Comparison of ENCODE assay signal across 8 cellular contexts in the genomic region with DNA sequence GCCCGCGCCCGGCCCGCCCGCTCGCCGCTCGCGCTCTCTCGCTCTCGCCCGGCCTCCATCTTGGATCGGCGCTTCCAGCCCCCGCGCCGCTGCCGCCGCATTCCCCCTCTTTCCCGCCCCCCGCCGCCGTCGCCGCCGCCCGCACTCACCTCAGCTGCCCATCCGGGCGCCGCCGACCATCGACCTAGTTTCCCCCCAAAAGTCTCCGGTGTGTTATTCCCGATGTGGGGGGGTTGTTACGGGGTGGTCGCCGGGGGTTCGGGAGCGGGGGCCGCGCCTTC. TPM values are rescaled to one million over a fixed set of nuclear protein-coding genes. Genes with fewer than 3 reads are reported as not detected.
DNase-seq lines count a peak whose midpoint lies in the region; ATAC-seq and TF ChIP-seq lines count a peak whose summit lies in the region.

No MANE protein-coding gene starts in this region.

- DNase-seq in CD8-positive, alpha-beta memory T cell: no peak
- peak; percentile 84 for DNase-seq in UCSD-AML1 (lab: John Stamatoyannopoulos, UW; ENCODE audit: unreplicated experiment)
- no peak for DNase-seq in glutamatergic neuron
- no peak for DNase-seq in retinal pigment epithelial cell (ENCODE audit: low read depth)
- DNase-seq in activated CD4-positive, alpha-beta T cell treated with anti-CD3 and anti-CD28 coated beads for 1 hour: no peak
- no peak for DNase-seq in medulla oblongata (ENCODE audit: extremely low spot score)

- peaks cover 0 to 11% (median 0%) of the 10 kb centered on the region in 3 donors for H3K36me3 Mint-ChIP-seq in CD8-positive, alpha-beta memory T cell
- no peaks in the 10 kb centered on the region for H3K36me3 Mint-ChIP-seq in glutamatergic neuron (ENCODE audit: unreplicated experiment)

- TF ChIP-seq CTCF in glutamatergic neuron (IDR thresholded peaks at IDR 0.05; ENCODE audit: partially characterized antibody, unreplicated experiment): no peak
- TF ChIP-seq CTCF in retinal pigment epithelial cell (conservative IDR thresholded peaks at IDR 0.05; ENCODE audit: low read depth, low read length): no peak

- H3K27ac ChIP-seq in CD8-positive, alpha-beta memory T cell (ENCODE audit: low read depth, low read length): peak overlapping the region; percentile 86

- H3K36me3 ChIP-seq in CD8-positive, alpha-beta memory T cell (ENCODE audit: insufficient read depth, low read length): no peaks in the 10 kb centered on the region

- peaks cover 0 to 3% (median 0%) of the 10 kb centered on the region in 5 donors for H3K9me3 Mint-ChIP-seq in CD8-positive, alpha-beta memory T cell
- H3K9me3 Mint-ChIP-seq in glutamatergic neuron (ENCODE audit: unreplicated experiment): peaks cover 16% of the 10 kb centered on the region

- peaks cover 33% of the 10 kb centered on the region for H3K4me1 ChIP-seq in CD8-positive, alpha-beta memory T cell (ENCODE audit: insufficient read depth, low read length)

- no peaks in the 10 kb centered on the region for H3K9me3 ChIP-seq in CD8-positive, alpha-beta memory T cell (ENCODE audit: low read length)

- peak overlapping the region; percentile 93 to 100 (median 97) for H3K27ac Mint-ChIP-seq in CD8-positive, alpha-beta memory T cell
- H3K27ac Mint-ChIP-seq in glutamatergic neuron (ENCODE audit: unreplicated experiment): peak overlapping the region; percentile 95

- CTCF ChIA-PET in CD8-positive, alpha-beta memory T cell (lab: Charles Lee): interaction anchor here (0.7 to 4.8 kb wide), 82 partner anchors 11 to 681 kb away, joined by 3 to 98 read pairs (median 5); a partner anchor contains a TSS

- ATAC-seq in GM19351 (IDR thresholded peaks at IDR 0.05; ENCODE audit: unreplicated experiment) (peak; percentile 11), HG03354 (IDR thresholded peaks at IDR 0.05; ENCODE audit: poor library complexity, severe bottlenecking, unreplicated experiment) (peak; percentile 27)

- peaks cover 45 to 52% (median 45%) of the 10 kb centered on the region in 3 donors for H3K4me1 Mint-ChIP-seq in CD8-positive, alpha-beta memory T cell
- peaks cover 20% of the 10 kb centered on the region for H3K4me1 Mint-ChIP-seq in glutamatergic neuron (ENCODE audit: low read depth, unreplicated experiment)

- H3K4me3 Mint-ChIP-seq in CD8-positive, alpha-beta memory T cell: peak overlapping the region; percentile 78 to 99 (median 93)
- H3K4me3 Mint-ChIP-seq in glutamatergic neuron (ENCODE audit: unreplicated experiment): peak overlapping the region; percentile 81

- POLR2A ChIA-PET in CD8-positive, alpha-beta memory T cell (lab: Charles Lee): interaction anchor here (0.7 to 2.2 kb wide), 16 partner anchors 10 to 674 kb away, joined by 3 to 71 read pairs (median 4); a partner anchor contains a TSS

- peak overlapping the region; percentile 60 for H3K4me3 ChIP-seq in CD8-positive, alpha-beta memory T cell (ENCODE audit: low read length)
- peak overlapping the region; percentile 61 for H3K4me3 ChIP-seq in retinal pigment epithelial cell (ENCODE audit: low read length)

- H3K27me3 Mint-ChIP-seq in CD8-positive, alpha-beta memory T cell: peaks cover 0 to 3% of the 10 kb centered on the region in 2 donors
- peaks cover 5% of the 10 kb centered on the region for H3K27me3 Mint-ChIP-seq in glutamatergic neuron (ENCODE audit: unreplicated experiment)

- H3K27me3 ChIP-seq in CD8-positive, alpha-beta memory T cell (ENCODE audit: insufficient read depth, low read length, poor library complexity, severe bottlenecking): no peaks in the 10 kb centered on the region

RNA-seq across cellular contexts. Expression of a gene that starts 0.2 kb away (rescaled TPM):
- 10 to 100 TPM; 58.5 to 61.4 TPM for total RNA-seq in CD8-positive, alpha-beta memory T cell
- polyA plus RNA-seq in CD8-positive, alpha-beta memory T cell: 19.0 TPM
- 22.8 TPM for total RNA-seq in glutamatergic neuron (ENCODE audit: unreplicated experiment)
